Comparison of ENCODE assay signal across 28 cellular contexts in the genomic region with DNA sequence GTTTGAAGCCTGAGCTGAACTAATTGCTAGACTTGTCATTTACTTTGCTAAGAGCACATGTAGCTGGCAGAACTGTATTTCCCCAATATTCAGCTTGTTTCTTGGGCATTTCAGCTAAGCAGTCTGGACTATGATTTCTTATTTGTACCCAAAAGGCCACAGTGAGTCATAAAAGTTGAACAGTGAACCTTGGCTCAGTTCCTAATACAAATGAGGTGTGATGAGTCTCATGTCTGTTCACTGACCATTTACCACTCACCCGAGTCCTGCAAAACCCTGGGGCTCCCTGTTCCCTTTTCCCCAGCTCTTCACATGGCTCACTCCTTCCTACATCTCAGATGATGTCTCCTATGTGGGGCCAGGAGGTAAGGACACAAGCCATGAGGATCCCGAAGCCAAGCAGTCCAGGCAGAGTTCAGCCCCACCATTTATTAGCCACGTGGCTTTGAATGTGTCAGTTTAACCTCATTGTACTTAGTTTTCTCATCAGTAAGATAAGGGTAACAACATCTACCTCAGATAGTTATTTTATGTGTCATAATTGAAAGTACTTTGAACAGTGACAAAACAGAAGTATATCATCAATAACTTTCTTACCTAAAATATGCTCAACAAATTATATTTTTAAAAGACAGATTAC.
DNase-seq lines count a peak whose midpoint lies in the region; ATAC-seq and TF ChIP-seq lines count a peak whose summit lies in the region.
"Had no signal": no experiment of that assay in that cellular context is flagged by ENCODE, and none has a peak within 500 bp of the region (broad histone marks: within the 10 kb centered on the region; RNA-seq: fewer than 3 reads in every experiment).

No MANE protein-coding gene starts in this region.

- WGBS in aorta, 2 donors: 56 to 66% methylated on average over 3 of the region's 3 CpGs
- 39% methylated on average over 3 of the region's 3 CpGs for WGBS in prostate gland

- no peaks in the 10 kb centered on the region for H3K27me3 ChIP-seq in aorta (ENCODE audit: control insufficient read depth in 1 of 2, insufficient read depth in 2 of 2, low read length in 1 of 2)
- H3K27me3 ChIP-seq in prostate gland (replicated peaks; ENCODE audit: insufficient read depth): no peaks in the 10 kb centered on the region
- H3K27me3 ChIP-seq: body of pancreas, tibial artery had no signal

- H3K27ac ChIP-seq in aorta (ENCODE audit: low read depth in 1 of 2, low read length in 2 of 2): no peak overlapping the region
- no peak overlapping the region for H3K27ac ChIP-seq in prostate gland
- H3K27ac ChIP-seq: 22Rv1, body of pancreas, tibial artery had no signal

- TF ChIP-seq CTCF in prostate gland (IDR thresholded peaks at IDR 0.05): no peak

- H3K36me3 ChIP-seq in aorta (ENCODE audit: control insufficient read depth in 1 of 2, insufficient read depth in 2 of 2, low read length in 1 of 2) (no peaks in the 10 kb centered on the region), prostate gland (no peaks in the 10 kb centered on the region)

- peak; percentile 11 for ATAC-seq in aorta (ENCODE audit: low FRiP score)
- ATAC-seq: activated naive CD8-positive, alpha-beta T cell treated with anti-CD3 and anti-CD28 coated beads, Interleukin-2, amount 50 U/mL, for 24 hours; body of pancreas; naive thymus-derived CD4-positive, alpha-beta T cell; right cardiac atrium; stimulated activated naive CD8-positive, alpha-beta T cell treated with anti-CD3 and anti-CD28 coated beads, Interleukin-15, amount 100 ng/mL, for 72 hours had no signal

- DNase-seq in DMS53 (lab: John Stamatoyannopoulos, UW): peak; percentile 0
- DNase-seq in DMS53 treated with DMSO at 0.1 percent for 48 hours (lab: John Stamatoyannopoulos, UW; ENCODE audit: unreplicated experiment): no peak
- DNase-seq in cerebellum (ENCODE audit: low spot score): peak; percentile 12
- peak; percentile 16 for DNase-seq in mucosa of gallbladder (ENCODE audit: low spot score)
- DNase-seq in aorta: no peak
- no peak for DNase-seq in prostate gland (ENCODE audit: low spot score)
- DNase-seq in NCI-H1694 (lab: John Stamatoyannopoulos, UW): no peak
- no peak for DNase-seq in inferior parietal cortex (ENCODE audit: extremely low spot score)
- DNase-seq: activated CD4-positive, alpha-beta T cell treated with anti-CD3 and anti-CD28 coated beads for 4 hours; activated gamma-delta T cell treated with Interleukin-2 at 50 U/mL for 16 hours; activated naive CD8-positive, alpha-beta T cell treated with anti-CD3 and anti-CD28 coated beads, Interleukin-2, amount 50 U/mL, for 24 hours; activated T-cell treated with anti-CD3 and anti-CD28 coated beads, Interleukin-2, amount 50 U/mL, for 24 hours; body of pancreas; CD4-positive, alpha-beta T cell; endodermal cell; GDM1; KG1; left cardiac atrium; mesendoderm; naive thymus-derived CD4-positive, alpha-beta T cell; NCI-H1436 treated with DMSO at 0.1 percent for 48 hours; NCI-H526; right cardiac atrium; SK-N-SH; stimulated activated naive CD8-positive, alpha-beta T cell treated with anti-CD3 and anti-CD28 coated beads, Interleukin-15, amount 100 ng/mL, for 72 hours; T-helper 2 cell; tibial artery had no signal

- TF ChIP-seq POLR2A in prostate gland (IDR thresholded peaks at IDR 0.05): no peak

- H3K4me3 ChIP-seq in aorta (ENCODE audit: low read length in 2 of 2): no peak overlapping the region
- H3K4me3 ChIP-seq in prostate gland: no peak overlapping the region
- H3K4me3 ChIP-seq: body of pancreas, tibial artery had no signal

- H3K4me1 ChIP-seq in aorta (ENCODE audit: control insufficient read depth in 1 of 2, insufficient read depth in 2 of 2, low read length in 2 of 2): peaks cover 2% of the 10 kb centered on the region in 2 donors
- H3K4me1 ChIP-seq in prostate gland (replicated peaks): peaks cover 4% of the 10 kb centered on the region
- H3K4me1 ChIP-seq: body of pancreas had no signal

- intact Hi-C loops in aorta (cut with DNase I): no loop called here
- intact Hi-C loops in prostate gland (cut with DNase I): no loop called here

- H3K9me3 ChIP-seq in aorta (ENCODE audit: control insufficient read depth, low read length) (no peaks in the 10 kb centered on the region), prostate gland (no peaks in the 10 kb centered on the region)
- H3K9me3 ChIP-seq: body of pancreas, SK-N-SH, tibial artery had no signal

Comparison
In these comparisons a context has a peak if more than half of its experiments do, and no peak if none do; other contexts are left out.
1. DNase-seq: peak in DMS53 (single experiment), cerebellum (single experiment) and mucosa of gallbladder (single experiment); none in DMS53 treated with DMSO at 0.1 percent for 48 hours (single experiment), aorta (0 of 2), prostate gland (single experiment), NCI-H1694 (single experiment) and inferior parietal cortex (single experiment).